In the genomic region with DNA sequence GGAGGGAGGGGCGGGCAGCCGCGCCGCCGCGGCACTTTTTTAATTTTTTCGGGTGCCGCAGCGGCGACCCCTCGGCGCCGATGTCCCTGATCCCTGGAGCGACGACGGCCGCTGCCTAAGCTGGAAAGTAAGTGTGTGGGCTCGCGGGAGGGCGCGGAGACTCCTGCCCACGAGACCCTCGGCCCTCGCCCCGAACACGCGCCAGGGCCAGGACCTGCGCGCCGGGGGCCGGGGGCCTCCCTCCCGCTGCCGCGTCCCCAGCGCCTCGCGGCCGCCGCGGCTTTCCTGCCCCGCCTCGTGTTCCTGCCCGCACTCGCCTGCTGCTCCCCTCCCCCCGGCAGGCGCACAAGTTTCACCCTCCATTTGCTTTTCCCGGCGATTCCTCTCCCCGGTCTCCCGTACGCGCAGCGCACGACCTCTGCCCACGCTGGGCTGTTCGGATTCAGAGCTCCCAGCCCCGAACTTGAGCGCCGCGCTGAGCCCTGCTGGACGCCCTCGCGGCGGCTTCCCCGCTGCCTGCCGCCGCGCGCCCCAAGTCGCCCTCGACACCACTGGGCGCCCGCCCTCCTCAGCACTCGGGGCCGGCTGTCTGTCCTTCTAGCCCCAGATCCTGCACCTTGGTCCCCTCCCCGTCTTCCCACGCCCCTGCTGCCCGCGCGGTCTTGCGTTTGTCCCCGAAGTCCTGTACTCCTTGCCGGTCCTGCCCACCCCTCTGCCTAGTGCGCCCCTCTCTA, we compare ENCODE assay signal across 1 cellular context.
TF ChIP-seq lines count a peak whose summit lies in the region.

No MANE protein-coding gene starts in this region.

TF ChIP-seq in IMR-90, 13 proteins besides CTCF, POLR2A, EP300 and RAD21:
- TF ChIP-seq MXI1 (IDR thresholded peaks at IDR 0.05; ENCODE audit: borderline replicate concordance, low read depth, low read length) (peak; percentile 80; the same call in 1 of the 2 replicates), CHD1 (IDR thresholded peaks at IDR 0.05; ENCODE audit: low read depth, low read length) (0 out of 2 replicates have a peak, but pooled peaks have one; percentile 51), RCOR1 (IDR thresholded peaks at IDR 0.05; ENCODE audit: insufficient replicate concordance, low read length) (no peak)
